In genomic region chr3:81394656-81395055, GRCh38 we compare ENCODE assay signal across 23 cellular contexts.
"Had no signal": no experiment of that assay in that cellular context is flagged by ENCODE, and none has a peak within 500 bp of the region (broad histone marks: within the 10 kb centered on the region; RNA-seq: fewer than 3 reads in every experiment).

No MANE protein-coding gene starts in this region.

- H3K27me3 ChIP-seq: dorsolateral prefrontal cortex, heart left ventricle, pancreas, right lobe of liver, tibial artery, vagina had no signal

- H3K9me3 Mint-ChIP-seq: natural killer cell treated with Interleukin-12 subunit alpha and Interleukin-12 subunit beta and Interleukin-15 and Interleukin-18, amount 100 ng/mL, for 72 hours; stimulated activated memory B cell treated with anti-CD40 and anti-IgM and Interleukin-4, amounts not matched to agents 10 μg/mL and 1 μg/mL and 100 μg/mL, for 72 hours; stimulated activated naive CD8-positive, alpha-beta T cell treated with anti-CD3 and anti-CD28 coated beads, Interleukin-15, Interleukin-2, amounts not matched to agents 100 ng/mL and 50 ng/mL, for 24 hours had no signal

- H3K27ac ChIP-seq: dorsolateral prefrontal cortex, heart left ventricle, pancreas, prostate gland, right lobe of liver, tibial artery, upper lobe of right lung, vagina had no signal

- H3K27me3 Mint-ChIP-seq: natural killer cell treated with Interleukin-12 subunit alpha and Interleukin-12 subunit beta and Interleukin-15 and Interleukin-18, amount 100 ng/mL, for 72 hours; stimulated activated memory B cell treated with anti-CD40 and anti-IgM and Interleukin-4, amounts not matched to agents 10 μg/mL and 1 μg/mL and 100 μg/mL, for 72 hours; stimulated activated naive CD8-positive, alpha-beta T cell treated with anti-CD3 and anti-CD28 coated beads, Interleukin-15, Interleukin-2, amounts not matched to agents 100 ng/mL and 50 ng/mL, for 24 hours had no signal

- H3K4me1 Mint-ChIP-seq: stimulated activated memory B cell treated with anti-CD40 and anti-IgM and Interleukin-4, amounts not matched to agents 10 μg/mL and 1 μg/mL and 100 μg/mL, for 72 hours had no signal

- H3K4me3 Mint-ChIP-seq: natural killer cell treated with Interleukin-12 subunit alpha and Interleukin-12 subunit beta and Interleukin-15 and Interleukin-18, amount 100 ng/mL, for 72 hours; stimulated activated memory B cell treated with anti-CD40 and anti-IgM and Interleukin-4, amounts not matched to agents 10 μg/mL and 1 μg/mL and 100 μg/mL, for 72 hours; stimulated activated naive CD8-positive, alpha-beta T cell treated with anti-CD3 and anti-CD28 coated beads, Interleukin-15, Interleukin-2, amounts not matched to agents 100 ng/mL and 50 ng/mL, for 24 hours had no signal

- ATAC-seq: heart left ventricle; left colon; left ventricle myocardium superior; natural killer cell treated with Interleukin-12 subunit alpha and Interleukin-12 subunit beta and Interleukin-15 and Interleukin-18, amount 100 ng/mL, for 72 hours; pancreas; right lobe of liver; stimulated activated memory B cell treated with anti-CD40 and anti-IgM and Interleukin-4, amounts not matched to agents 10 μg/mL and 1 μg/mL and 100 μg/mL, for 72 hours; upper lobe of right lung had no signal

- H3K36me3 ChIP-seq: heart left ventricle, pancreas, prostate gland, right lobe of liver, tibial artery, upper lobe of right lung, vagina had no signal

- H3K9me3 ChIP-seq: heart left ventricle, pancreas, prostate gland, right lobe of liver, tibial artery, upper lobe of right lung, vagina had no signal

- H3K4me3 ChIP-seq: dorsolateral prefrontal cortex, heart left ventricle, lung, pancreas, prostate gland, right lobe of liver, tibial artery, upper lobe of right lung, vagina had no signal

- H3K27ac Mint-ChIP-seq: natural killer cell treated with Interleukin-12 subunit alpha and Interleukin-12 subunit beta and Interleukin-15 and Interleukin-18, amount 100 ng/mL, for 72 hours; stimulated activated memory B cell treated with anti-CD40 and anti-IgM and Interleukin-4, amounts not matched to agents 10 μg/mL and 1 μg/mL and 100 μg/mL, for 72 hours; stimulated activated naive CD8-positive, alpha-beta T cell treated with anti-CD3 and anti-CD28 coated beads, Interleukin-15, Interleukin-2, amounts not matched to agents 100 ng/mL and 50 ng/mL, for 24 hours had no signal

- DNase-seq: dorsolateral prefrontal cortex; effector CD8-positive, alpha-beta T cell; foreskin melanocyte; heart left ventricle; hippocampal formation; left colon; left ventricle myocardium superior; mesenchymal stem cell; midbrain; occipital lobe; pancreas; right lobe of liver; stimulated activated CD4-positive, alpha-beta T cell treated with anti-CD3 and anti-CD28 coated beads, Interleukin-15, amount 100 ng/mL, for 24 hours; stimulated activated CD4-positive, alpha-beta T cell treated with anti-CD3 and anti-CD28 coated beads, Interleukin-1b, Interleukin-23, amount 100 ng/mL, for 48 hours; stimulated activated CD4-positive, alpha-beta T cell treated with anti-CD3 and anti-CD28 coated beads, Interleukin-4, amount 100 ng/mL, for 24 hours; tibial artery; upper lobe of right lung had no signal

- H3K4me1 ChIP-seq: heart left ventricle, pancreas, prostate gland, right lobe of liver, tibial artery, upper lobe of right lung, vagina had no signal

- H3K36me3 Mint-ChIP-seq: natural killer cell treated with Interleukin-12 subunit alpha and Interleukin-12 subunit beta and Interleukin-15 and Interleukin-18, amount 100 ng/mL, for 72 hours; stimulated activated memory B cell treated with anti-CD40 and anti-IgM and Interleukin-4, amounts not matched to agents 10 μg/mL and 1 μg/mL and 100 μg/mL, for 72 hours had no signal
